ENCODE assay signal across 18 cellular contexts in genomic region chr1:12188115-12188514, GRCh38. TPM values are rescaled to one million over a fixed set of nuclear protein-coding genes. Genes with fewer than 3 reads are reported as not detected.
A peak's percentile ranks its signal among the peaks of the same experiment; 100 is the strongest.
DNase-seq lines count a peak whose midpoint lies in the region; FAIRE-seq and TF ChIP-seq lines count a peak whose summit lies in the region.
"Had no signal": no experiment of that assay in that cellular context is flagged by ENCODE, and none has a peak within 500 bp of the region (broad histone marks: within the 10 kb centered on the region; RNA-seq: fewer than 3 reads in every experiment).

No MANE protein-coding gene starts in this region.

- TF ChIP-seq EP300 in suprapubic skin (IDR thresholded peaks at IDR 0.05): no peak

- in situ Hi-C loops in SK-MEL-5 (cut with HindIII; ENCODE audit: low pct_unique_long_range_greater_than_20kb, low sequenced_read_pairs): no loop called here

- peaks cover 10 to 14% of the 10 kb centered on the region in 2 donors for H3K4me1 ChIP-seq in small intestine (ENCODE audit: control insufficient read depth in 2 of 2, insufficient read depth in 1 of 2, low read depth in 1 of 2, low read length in 1 of 2)
- peaks cover 19 to 47% of the 10 kb centered on the region in 2 donors for H3K4me1 ChIP-seq in adrenal gland (replicated peaks in 1 of 2)
- H3K4me1 ChIP-seq in suprapubic skin: peaks cover 50% of the 10 kb centered on the region

- no peaks in the 10 kb centered on the region for H3K9me3 ChIP-seq in small intestine (ENCODE audit: control insufficient read depth, low read depth)
- H3K9me3 ChIP-seq in adrenal gland (replicated peaks in 1 of 3): no peaks in the 10 kb centered on the region
- no peaks in the 10 kb centered on the region for H3K9me3 ChIP-seq in suprapubic skin
- H3K9me3 ChIP-seq: BLaER1, body of pancreas, pancreas had no signal

- H3K4me1 Mint-ChIP-seq in endothelial cell (ENCODE audit: unreplicated experiment): peaks cover 58% of the 10 kb centered on the region

- H3K4me3 ChIP-seq in small intestine (ENCODE audit: low read depth in 1 of 2, low read length in 2 of 2) (no peak overlapping the region), adrenal gland (no peak overlapping the region), suprapubic skin (no peak overlapping the region)
- H3K4me3 ChIP-seq: BLaER1, body of pancreas, pancreas had no signal

- H3K9me3 Mint-ChIP-seq in endothelial cell (ENCODE audit: unreplicated experiment): no peaks in the 10 kb centered on the region

- no peak for TF ChIP-seq CTCF in endothelial cell (IDR thresholded peaks at IDR 0.05; ENCODE audit: unreplicated experiment)
- TF ChIP-seq CTCF in adrenal gland (IDR thresholded peaks at IDR 0.05): no peak
- TF ChIP-seq CTCF in suprapubic skin (IDR thresholded peaks at IDR 0.05): no peak

- 34 to 54% (median 45%) methylated on average over 3 of the region's 3 CpGs for WGBS in small intestine, 3 donors
- 29 to 40% (median 34%) methylated on average over 3 of the region's 3 CpGs for WGBS in adrenal gland, 4 donors
- 46% methylated on average over 3 of the region's 3 CpGs for WGBS in suprapubic skin

- peak overlapping the region; percentile 34 for H3K4me3 Mint-ChIP-seq in endothelial cell (ENCODE audit: unreplicated experiment)

- DNase-seq in ELR (ENCODE audit: low read depth) (peak; percentile 22), SK-MEL-5 (ENCODE audit: low read depth, low spot score) (peak; percentile 59), endothelial cell (ENCODE audit: low spot score) (no peak), small intestine (no peak), dermis blood vessel endothelial cell (no peak), adrenal gland (no peak), suprapubic skin (ENCODE audit: low spot score in 2 of 2) (no peak)
- DNase-seq: activated naive CD4-positive, alpha-beta T cell treated with Interleukin-2 at 50 U/mL for 16 hours; body of pancreas; DMS79 treated with DMSO at 0.1 percent for 48 hours; NCI-H1092 treated with DMSO at 0.1 percent for 48 hours; stimulated activated CD4-positive, alpha-beta T cell treated with anti-CD3 and anti-CD28 coated beads, Interleukin-4, amount 100 ng/mL, for 24 hours; stimulated activated CD8-positive, alpha-beta memory T cell treated with anti-CD3 and anti-CD28 coated beads, Interleukin-4, amount 100 ng/mL, for 48 hours; SW 1271 had no signal

- no peaks in the 10 kb centered on the region for H3K27me3 ChIP-seq in small intestine (ENCODE audit: control insufficient read depth in 2 of 2, insufficient read depth in 2 of 2, low read length in 2 of 2)
- H3K27me3 ChIP-seq in adrenal gland: no peaks in the 10 kb centered on the region
- no peaks in the 10 kb centered on the region for H3K27me3 ChIP-seq in suprapubic skin
- H3K27me3 ChIP-seq: BLaER1, body of pancreas had no signal

- FAIRE-seq in small intestine (lab: Jason Lieb, UNC): no peak
- FAIRE-seq: pancreas had no signal

- no peak for TF ChIP-seq POLR2A in adrenal gland (IDR thresholded peaks at IDR 0.05)
- no peak for TF ChIP-seq POLR2A in suprapubic skin (IDR thresholded peaks at IDR 0.05)

- H3K27ac ChIP-seq in small intestine (ENCODE audit: low read depth in 1 of 2, low read length in 1 of 2) (peak overlapping the region; percentile 42 to 79), adrenal gland (peak overlapping the region in 1 of 5 donors; percentile 22), suprapubic skin (no peak overlapping the region)
- H3K27ac ChIP-seq: BLaER1, body of pancreas, KMS-11, pancreas had no signal

- H3K36me3 ChIP-seq in small intestine (ENCODE audit: control insufficient read depth in 2 of 2, insufficient read depth in 2 of 2, low read length in 2 of 2): peaks cover 0 to 10% of the 10 kb centered on the region in 2 donors
- peaks cover 0 to 10% of the 10 kb centered on the region in 2 donors for H3K36me3 ChIP-seq in adrenal gland (replicated peaks in 1 of 2)
- peaks cover 15% of the 10 kb centered on the region for H3K36me3 ChIP-seq in suprapubic skin
- H3K36me3 ChIP-seq: BLaER1, pancreas had no signal

- peaks cover 27% of the 10 kb centered on the region for H3K27me3 Mint-ChIP-seq in endothelial cell (ENCODE audit: unreplicated experiment)

- intact Hi-C loops in adrenal gland (cut with DNase I): no loop called here

- H3K36me3 Mint-ChIP-seq in endothelial cell (ENCODE audit: low read depth, unreplicated experiment): peaks cover 40% of the 10 kb centered on the region

- H3K27ac Mint-ChIP-seq in endothelial cell (ENCODE audit: unreplicated experiment): peak overlapping the region; percentile 70

RNA-seq across cellular contexts. Expression of gene TNFRSF1B, which starts 21.3 kb away (rescaled TPM):
- 4.4 and 5.0 TPM in 2 replicates for total RNA-seq in SK-MEL-5 (2014; rRNA removed; shearing (Covaris generic))
- 9.9 and 10.0 TPM in 2 replicates for polyA plus RNA-seq in SK-MEL-5 (2015; cell fraction: cytosol; rRNA removed)
- 1.3 and 3.4 TPM in 2 replicates for polyA plus RNA-seq in SK-MEL-5 (2015; cell fraction: nucleus; rRNA removed)
- total RNA-seq in endothelial cell (ENCODE audit: unreplicated experiment): 142 TPM
- polyA plus RNA-seq in small intestine: 10 to 100 TPM; 17.2 to 30.4 (median 20.0) TPM
- 81.3 and 98.3 TPM in 2 replicates for total RNA-seq in dermis blood vessel endothelial cell
- 10 to 100 TPM; 14.6 to 58.3 (median 36.8) TPM for total RNA-seq in adrenal gland
- polyA plus RNA-seq in adrenal gland: 10 to 100 TPM in 2 of 3 donors, 1 to 10 TPM in 1; 7.7 to 11.7 (median 10.7) TPM
- total RNA-seq in suprapubic skin: 10 to 100 TPM in 2 of 4 donors, 1 to 10 TPM in 2; 6.3 to 35.2 (median 11.9) TPM
- total RNA-seq: RPMI7951 had no signal

RNA-seq across cellular contexts. Expression of gene VPS13D, which starts 41.7 kb away (rescaled TPM):
- 8.9 and 10.4 TPM in 2 replicates for total RNA-seq in SK-MEL-5 (2014; rRNA removed; shearing (Covaris generic))
- polyA plus RNA-seq in SK-MEL-5 (2015; cell fraction: cytosol; rRNA removed): 16.5 and 22.5 TPM in 2 replicates
- polyA plus RNA-seq in SK-MEL-5 (2015; cell fraction: nucleus; rRNA removed): 19.4 and 28.0 TPM in 2 replicates
- total RNA-seq in endothelial cell (ENCODE audit: unreplicated experiment) (37.8 TPM), dermis blood vessel endothelial cell (39.0 and 45.9 TPM in 2 replicates), adrenal gland (10 to 100 TPM; 33.2 to 62.3 (median 43.8) TPM), suprapubic skin (100 to 1,000 TPM in 3 of 4 donors, 10 to 100 TPM in 1; 94.4 to 472 (median 163) TPM)
- polyA plus RNA-seq in small intestine (10 to 100 TPM; 15.9 to 21.5 (median 16.2) TPM), adrenal gland (10 to 100 TPM; 17.0 to 23.3 (median 23.2) TPM)

Comparison
In these comparisons a context has a peak if more than half of its experiments do, and no peak if none do; other contexts are left out.
1. DNase-seq: peak in ELR (single experiment) and SK-MEL-5 (single experiment); none in endothelial cell (single experiment), small intestine (single experiment), dermis blood vessel endothelial cell (single experiment), adrenal gland (0 of 7) and suprapubic skin (0 of 2).